Comparison of ENCODE assay signal across 12 cellular contexts in the genomic region with DNA sequence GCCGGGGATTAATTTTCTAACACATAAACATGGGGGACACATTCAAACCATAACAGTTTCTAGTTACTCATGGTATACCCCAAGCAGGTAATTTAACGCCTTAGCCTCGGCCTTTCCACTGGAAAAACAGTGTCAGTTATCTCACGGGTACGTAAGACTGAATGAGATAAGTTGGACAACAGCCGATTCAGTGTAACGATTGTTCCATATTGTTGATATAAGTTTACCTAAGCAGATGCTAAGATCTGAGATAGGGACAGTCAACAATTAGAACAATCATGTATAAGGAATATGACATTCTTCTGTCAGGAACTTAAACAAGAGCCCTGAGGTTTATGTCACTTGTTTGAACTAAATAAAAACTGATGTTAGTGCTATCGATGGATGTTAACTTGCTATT.
DNase-seq lines count a peak whose midpoint lies in the region; ATAC-seq, FAIRE-seq and TF ChIP-seq lines count a peak whose summit lies in the region.
"Had no signal": no experiment of that assay in that cellular context is flagged by ENCODE, and none has a peak within 500 bp of the region (broad histone marks: within the 10 kb centered on the region; RNA-seq: fewer than 3 reads in every experiment).

No MANE protein-coding gene starts in this region.

- H3K27me3 ChIP-seq in left ventricle myocardium inferior (ENCODE audit: low read depth) (no peaks in the 10 kb centered on the region), parathyroid adenoma (ENCODE audit: control insufficient read depth, insufficient read depth, low read length) (no peaks in the 10 kb centered on the region), H7 (ENCODE audit: control insufficient read depth, insufficient read depth, low read length) (no peaks in the 10 kb centered on the region)

- H3K79me2 ChIP-seq in parathyroid adenoma: no peaks in the 10 kb centered on the region

- DNase-seq in left ventricle myocardium inferior: no peak
- DNase-seq in left cardiac atrium: no peak
- no peak for DNase-seq in epithelial cell of prostate (ENCODE audit: low read depth, low spot score)
- no peak for DNase-seq in amygdala (lab: John Stamatoyannopoulos, UW)
- no peak for DNase-seq in GM12891 (ENCODE audit: insufficient read length, low spot score)
- DNase-seq in H7: no peak
- DNase-seq in AML-193 (lab: John Stamatoyannopoulos, UW): no peak
- DNase-seq: GOT3 had no signal

- no peak for ATAC-seq in left cardiac atrium
- ATAC-seq: activated CD4-positive, CD25-positive, alpha-beta regulatory T cell treated with anti-CD3 and anti-CD28 coated beads, Interleukin-2, amount 50 U/mL, for 24 hours had no signal

- no peak for TF ChIP-seq CTCF in left ventricle myocardium inferior (IDR thresholded peaks at IDR 0.05; ENCODE audit: borderline replicate concordance)
- TF ChIP-seq CTCF in parathyroid adenoma (IDR thresholded peaks at IDR 0.05): no peak

- peak overlapping the region; percentile 74 for H3K27ac ChIP-seq in left ventricle myocardium inferior (replicated peaks)
- peak overlapping the region; percentile 72 for H3K27ac ChIP-seq in epithelial cell of prostate
- H3K27ac ChIP-seq in parathyroid adenoma: peak overlapping the region; percentile 57

- H3K4me1 ChIP-seq in left ventricle myocardium inferior (peaks cover 100% of the 10 kb centered on the region), parathyroid adenoma (no peaks in the 10 kb centered on the region)

- H3K4me3 ChIP-seq in left ventricle myocardium inferior (no peak overlapping the region), parathyroid adenoma (ENCODE audit: low read depth, low read length) (no peak overlapping the region), H7 (ENCODE audit: insufficient read depth, low read depth, low read length) (no peak overlapping the region)

- H3K4me2 ChIP-seq in parathyroid adenoma (ENCODE audit: low read length): no peak overlapping the region

- H3K36me3 ChIP-seq in left ventricle myocardium inferior: peaks cover 14% of the 10 kb centered on the region
- H3K36me3 ChIP-seq in parathyroid adenoma (ENCODE audit: control insufficient read depth, insufficient read depth, low read length): no peaks in the 10 kb centered on the region
- H3K36me3 ChIP-seq in H7 (replicated peaks; ENCODE audit: control insufficient read depth, insufficient read depth, low read length): peaks cover 9% of the 10 kb centered on the region

- no peak overlapping the region for H3K9ac ChIP-seq in parathyroid adenoma

- no peaks in the 10 kb centered on the region for H3K9me3 ChIP-seq in left ventricle myocardium inferior (replicated peaks)
- no peaks in the 10 kb centered on the region for H3K9me3 ChIP-seq in parathyroid adenoma (ENCODE audit: control insufficient read depth, low read length)

- no peak overlapping the region for H2AFZ ChIP-seq in parathyroid adenoma

- TF ChIP-seq POLR2A in GM12891 (IDR thresholded peaks at IDR 0.05; ENCODE audit: low read depth, low read length): no peak

- intact Hi-C loops in left ventricle myocardium inferior (cut with micrococcal nuclease) (no loop called here), left cardiac atrium (cut with DNase I) (no loop called here)

- no peak for FAIRE-seq in GM12891 (lab: Jason Lieb, UNC)
- FAIRE-seq: colon, urothelium cell line had no signal

TF ChIP-seq in GM12891, 5 proteins besides CTCF, POLR2A, EP300 and RAD21:
- TF ChIP-seq PAX5 (IDR thresholded peaks at IDR 0.05; ENCODE audit: insufficient read depth, low read length, severe bottlenecking) (no peak), SPI1 (IDR thresholded peaks at IDR 0.05; ENCODE audit: low read depth, low read length) (no peak), TAF1 (IDR thresholded peaks at IDR 0.05; ENCODE audit: low read depth, low read length) (no peak), POU2F2 (IDR thresholded peaks at IDR 0.05; ENCODE audit: low read depth, low read length) (no peak), POLR2AphosphoS5 (IDR thresholded peaks at IDR 0.05; ENCODE audit: low read depth, low read length) (no peak)
TF ChIP-seq in GM12891: peak in this region for 0.
